In genomic region chr1:231929311-231929710, GRCh38 we compare ENCODE assay signal across 10 cellular contexts.
DNase-seq lines count a peak whose midpoint lies in the region; ATAC-seq lines count a peak whose summit lies in the region.
"Had no signal": no experiment of that assay in that cellular context is flagged by ENCODE, and none has a peak within 500 bp of the region (broad histone marks: within the 10 kb centered on the region; RNA-seq: fewer than 3 reads in every experiment).

No MANE protein-coding gene starts in this region.

- POLR2A ChIA-PET in activated CD4-positive, alpha-beta T cell treated with anti-CD3 and anti-CD28 coated beads for 36 hours (lab: Charles Lee) = no interaction called here

- H3K4me1 Mint-ChIP-seq in activated CD4-positive, alpha-beta T cell treated with anti-CD3 and anti-CD28 coated beads for 36 hours = peaks cover 25% of the 10 kb centered on the region
- H3K4me1 Mint-ChIP-seq: stimulated activated naive B cell treated with anti-CD40 and anti-IgM and Interleukin-4, amounts not matched to agents 10 μg/mL and 1 μg/mL and 100 μg/mL, for 72 hours had no signal

- intact Hi-C loops in activated CD4-positive, alpha-beta T cell treated with anti-CD3 and anti-CD28 coated beads for 36 hours (cut with DNase I, micrococcal nuclease) = no loop called here

- no peak overlapping the region for H3K4me3 Mint-ChIP-seq in activated CD4-positive, alpha-beta T cell treated with anti-CD3 and anti-CD28 coated beads for 36 hours
- H3K4me3 Mint-ChIP-seq: activated T-helper 1 cell treated with anti-CD3 and anti-CD28 coated beads, Interleukin-12 subunit alpha, Interleukin-12 subunit beta, Interleukin-2, Interleukin-4 antibody, amounts not matched to agents 30 ng/mL and 10 ng/mL and 1 ng/mL, durations not matched to agents 14 hours and 24 hours and 36 hours; stimulated activated naive B cell treated with anti-CD40 and anti-IgM and Interleukin-4, amounts not matched to agents 10 μg/mL and 1 μg/mL and 100 μg/mL, for 72 hours had no signal

- DNase-seq in AG08395 (ENCODE audit: low spot score) = peak; percentile 70
- peak; percentile 68 for DNase-seq in M059J (ENCODE audit: low read depth)
- DNase-seq in brain pericyte (ENCODE audit: low read depth, low spot score) = peak; percentile 36
- DNase-seq in kidney tubule cell (ENCODE audit: low spot score) = peak; percentile 33
- DNase-seq in midbrain (lab: John Stamatoyannopoulos, UW) = no peak
- DNase-seq in activated CD4-positive, alpha-beta T cell treated with anti-CD3 and anti-CD28 coated beads for 36 hours = no peak
- no peak for DNase-seq in stimulated activated CD8-positive, alpha-beta memory T cell treated with anti-CD3 and anti-CD28 coated beads, Interleukin-4, amount 100 ng/mL, for 48 hours
- DNase-seq in activated gamma-delta T cell treated with Interleukin-2 at 50 U/mL for 16 hours = no peak
- DNase-seq: stimulated activated naive B cell treated with anti-CD40 and anti-IgM and Interleukin-4, amounts not matched to agents 10 μg/mL and 1 μg/mL and 100 μg/mL, for 72 hours had no signal

- peaks cover 2% of the 10 kb centered on the region for H3K9me3 Mint-ChIP-seq in activated CD4-positive, alpha-beta T cell treated with anti-CD3 and anti-CD28 coated beads for 36 hours (ENCODE audit: low read depth)

- ATAC-seq in activated CD4-positive, alpha-beta T cell treated with anti-CD3 and anti-CD28 coated beads for 36 hours = no peak
- ATAC-seq: stimulated activated naive B cell treated with anti-CD40 and anti-IgM and Interleukin-4, amounts not matched to agents 10 μg/mL and 1 μg/mL and 100 μg/mL, for 72 hours had no signal

- H3K27ac Mint-ChIP-seq in activated CD4-positive, alpha-beta T cell treated with anti-CD3 and anti-CD28 coated beads for 36 hours = no peak overlapping the region
- H3K27ac Mint-ChIP-seq: activated T-helper 1 cell treated with anti-CD3 and anti-CD28 coated beads, Interleukin-12 subunit alpha, Interleukin-12 subunit beta, Interleukin-2, Interleukin-4 antibody, amounts not matched to agents 30 ng/mL and 10 ng/mL and 1 ng/mL, durations not matched to agents 14 hours and 24 hours and 36 hours; stimulated activated naive B cell treated with anti-CD40 and anti-IgM and Interleukin-4, amounts not matched to agents 10 μg/mL and 1 μg/mL and 100 μg/mL, for 72 hours had no signal

- no peaks in the 10 kb centered on the region for H3K36me3 Mint-ChIP-seq in activated CD4-positive, alpha-beta T cell treated with anti-CD3 and anti-CD28 coated beads for 36 hours (ENCODE audit: low read depth)

- no peaks in the 10 kb centered on the region for H3K27me3 Mint-ChIP-seq in activated CD4-positive, alpha-beta T cell treated with anti-CD3 and anti-CD28 coated beads for 36 hours

- CTCF ChIA-PET in activated CD4-positive, alpha-beta T cell treated with anti-CD3 and anti-CD28 coated beads for 36 hours (lab: Charles Lee) = no interaction called here

Comparison
In these comparisons a context has a peak if more than half of its experiments do, and no peak if none do; other contexts are left out.
1. DNase-seq: peak in AG08395 (single experiment), M059J (single experiment), brain pericyte (single experiment) and kidney tubule cell (single experiment); none in midbrain (single experiment), activated CD4-positive, alpha-beta T cell treated with anti-CD3 and anti-CD28 coated beads for 36 hours (single experiment), stimulated activated CD8-positive, alpha-beta memory T cell treated with anti-CD3 and anti-CD28 coated beads, Interleukin-4, amount 100 ng/mL, for 48 hours (single experiment) and activated gamma-delta T cell treated with Interleukin-2 at 50 U/mL for 16 hours (single experiment).